10 cellular contexts compared by ENCODE assay signal in genomic region chr10:14751576-14752330, GRCh38. TPM values are rescaled to one million over a fixed set of nuclear protein-coding genes. Genes with fewer than 3 reads are reported as not detected.
DNase-seq lines count a peak whose midpoint lies in the region; ATAC-seq and TF ChIP-seq lines count a peak whose summit lies in the region.
"Had no signal": no experiment of that assay in that cellular context is flagged by ENCODE, and none has a peak within 500 bp of the region (broad histone marks: within the 10 kb centered on the region; RNA-seq: fewer than 3 reads in every experiment).

No MANE protein-coding gene starts in this region.

- intact Hi-C loops in stomach (cut with DNase I; ENCODE audit: low total_unique reads): no loop called here

- no peaks in the 10 kb centered on the region for H3K9me3 ChIP-seq in hepatocyte (ENCODE audit: low read depth)
- H3K9me3 ChIP-seq in stomach: no peaks in the 10 kb centered on the region
- no peaks in the 10 kb centered on the region for H3K9me3 ChIP-seq in trophoblast cell (ENCODE audit: insufficient read depth, low read depth, low read length)

- TF ChIP-seq POLR2A in stomach (IDR thresholded peaks at IDR 0.05): no peak
- no peak for TF ChIP-seq POLR2A in GM18505 (IDR thresholded peaks at IDR 0.05; ENCODE audit: borderline replicate concordance, extremely low read depth, insufficient read depth, insufficient read length)

- H3K4me2 ChIP-seq in hepatocyte (no peak overlapping the region), trophoblast cell (ENCODE audit: low read length) (no peak overlapping the region)

- no peak overlapping the region for H3K18ac ChIP-seq in trophoblast cell (ENCODE audit: low read length)

- no peaks in the 10 kb centered on the region for H3K79me1 ChIP-seq in trophoblast cell (ENCODE audit: low read length)

- H2BK120ac ChIP-seq in trophoblast cell (ENCODE audit: insufficient read depth, low read length, poor library complexity): no peak overlapping the region

- no peak overlapping the region for H3K27ac ChIP-seq in hepatocyte
- H3K27ac ChIP-seq in stomach: peak overlapping the region in 3 of 5 donors; percentile 65 to 87 (median 72)
- no peak overlapping the region for H3K27ac ChIP-seq in trophoblast cell (ENCODE audit: low read depth, low read length)
- H3K27ac ChIP-seq: epithelial cell of prostate had no signal

- H3K4ac ChIP-seq in trophoblast cell (ENCODE audit: low read depth, low read length): no peak overlapping the region

- H2AFZ ChIP-seq in hepatocyte: no peak overlapping the region
- no peak overlapping the region for H2AFZ ChIP-seq in trophoblast cell (ENCODE audit: insufficient read depth, low read length, poor library complexity)

- no peak overlapping the region for H2BK12ac ChIP-seq in trophoblast cell (ENCODE audit: low read length)

- no peak overlapping the region for H4K8ac ChIP-seq in trophoblast cell (ENCODE audit: low read depth, low read length)

- TF ChIP-seq EP300 in stomach (IDR thresholded peaks at IDR 0.05): no peak

- WGBS in hepatocyte (ENCODE audit: low lambda C conversion rate, missing lambda C conversion rate): 75% methylated on average over 9 of the region's 9 CpGs
- WGBS in stomach, 5 donors: 56 to 71% (median 68%) methylated on average over 9 of the region's 9 CpGs
- no CpG with 5 or more reads among the region's 9 CpGs for whole genome bisulfite sequencing in trophoblast cell (ENCODE audit: extremely low coverage, insufficient coverage, insufficient read length)

- no peaks in the 10 kb centered on the region for H3K27me3 ChIP-seq in hepatocyte
- H3K27me3 ChIP-seq in stomach: no peaks in the 10 kb centered on the region
- no peaks in the 10 kb centered on the region for H3K27me3 ChIP-seq in trophoblast cell (ENCODE audit: insufficient read depth, low read length)

- no peak overlapping the region for H4K12ac ChIP-seq in trophoblast cell (ENCODE audit: low read depth, low read length)

- no peak overlapping the region for H3K23ac ChIP-seq in trophoblast cell (ENCODE audit: low read length)

- H3K14ac ChIP-seq in trophoblast cell (ENCODE audit: low read length): no peak overlapping the region

- TF ChIP-seq CTCF in hepatocyte (IDR thresholded peaks at IDR 0.05; ENCODE audit: poor library complexity) (no peak), stomach (IDR thresholded peaks at IDR 0.05) (no peak)

- no peaks in the 10 kb centered on the region for H4K20me1 ChIP-seq in hepatocyte (ENCODE audit: insufficient read depth, poor library complexity, severe bottlenecking)

- H3K9ac ChIP-seq in trophoblast cell (ENCODE audit: low read length): no peak overlapping the region

- H3K4me3 ChIP-seq in hepatocyte: no peak overlapping the region
- H3K4me3 ChIP-seq in stomach: no peak overlapping the region
- no peak overlapping the region for H3K4me3 ChIP-seq in trophoblast cell (ENCODE audit: low read depth, low read length)

- no peak overlapping the region for H4K91ac ChIP-seq in trophoblast cell (ENCODE audit: low read depth, low read length)

- no peaks in the 10 kb centered on the region for H3K79me2 ChIP-seq in hepatocyte
- H3K79me2 ChIP-seq in trophoblast cell (ENCODE audit: control insufficient read depth, insufficient read depth, low read length, poor library complexity): no peaks in the 10 kb centered on the region

- H3K36me3 ChIP-seq in hepatocyte (replicated peaks; ENCODE audit: insufficient read depth, low read depth) (no peaks in the 10 kb centered on the region), stomach (no peaks in the 10 kb centered on the region), trophoblast cell (ENCODE audit: control insufficient read depth in 1 of 2, insufficient read depth in 2 of 2, low read length in 2 of 2) (no peaks in the 10 kb centered on the region)

- H3K4me1 ChIP-seq in hepatocyte (ENCODE audit: insufficient read depth) (peaks cover 16% of the 10 kb centered on the region), stomach (peaks cover 23 to 41% (median 32%) of the 10 kb centered on the region in 4 donors), trophoblast cell (ENCODE audit: control insufficient read depth in 1 of 2, insufficient read depth in 2 of 2, low read length in 2 of 2) (peaks cover 3 to 9% of the 10 kb centered on the region in 2 experiments)

- no peak overlapping the region for H2BK5ac ChIP-seq in trophoblast cell (ENCODE audit: low read depth, low read length, poor library complexity)

- ATAC-seq in GM21717 (IDR thresholded peaks at IDR 0.05; ENCODE audit: unreplicated experiment): peak; percentile 62
- ATAC-seq in GM18505 (IDR thresholded peaks at IDR 0.05; ENCODE audit: unreplicated experiment): no peak
- ATAC-seq: HCT116 had no signal

- no peak overlapping the region for H2AK5ac ChIP-seq in trophoblast cell (ENCODE audit: low read length)

- no peaks in the 10 kb centered on the region for H3K9me2 ChIP-seq in hepatocyte (replicated peaks; ENCODE audit: insufficient read depth)

- DNase-seq in SK-N-DZ (ENCODE audit: low spot score): peak; percentile 54
- DNase-seq in hepatocyte (ENCODE audit: low spot score): peak; percentile 34
- no peak for DNase-seq in stomach
- no peak for DNase-seq in trophoblast cell
- DNase-seq in islet precursor cell: no peak
- no peak for DNase-seq in stimulated activated CD4-positive, alpha-beta T cell treated with anti-CD3 and anti-CD28 coated beads, Interleukin-1b, Interleukin-23, amount 100 ng/mL, for 48 hours

RNA-seq across cellular contexts. Expression of gene FAM107B, which starts 22.9 kb away (rescaled TPM):
- polyA plus RNA-seq in SK-N-DZ (2014; cell fraction: cytosol; rRNA removed): 31.5 and 32.5 TPM in 2 replicates
- 22.0 and 25.5 TPM in 2 replicates for polyA plus RNA-seq in SK-N-DZ (2014; cell fraction: nucleus; rRNA removed)
- 84.8 and 85.5 TPM in 2 replicates for total RNA-seq in hepatocyte
- 73.3 and 85.9 TPM in 2 replicates for polyA plus RNA-seq in hepatocyte
- total RNA-seq in stomach: 100 to 1,000 TPM in 3 of 5 donors, 10 to 100 TPM in 2; 18.7 to 397 (median 205) TPM
- polyA plus RNA-seq in stomach: 100 to 1,000 TPM in 2 of 3 donors, 10 to 100 TPM in 1; 31.4 to 162 (median 158) TPM
- 70.9 and 75.6 TPM in 2 replicates for polyA plus RNA-seq in trophoblast cell (2013)

Comparison
In these comparisons a context has a peak if more than half of its experiments do, and no peak if none do; other contexts are left out.
1. DNase-seq: peak in SK-N-DZ (single experiment) and hepatocyte (single experiment); none in stomach (single experiment), trophoblast cell (0 of 2), islet precursor cell (single experiment) and stimulated activated CD4-positive, alpha-beta T cell treated with anti-CD3 and anti-CD28 coated beads, Interleukin-1b, Interleukin-23, amount 100 ng/mL, for 48 hours (single experiment).
2. H3K27ac ChIP-seq: peak in stomach (3 of 5); none in hepatocyte (single experiment) and trophoblast cell (single experiment).